37 cellular contexts compared by ENCODE assay signal in genomic region chr7:107464666-107465065, GRCh38. TPM values are rescaled to one million over a fixed set of nuclear protein-coding genes. Genes with fewer than 3 reads are reported as not detected.
"Had no signal": no experiment of that assay in that cellular context is flagged by ENCODE, and none has a peak within 500 bp of the region (broad histone marks: within the 10 kb centered on the region; RNA-seq: fewer than 3 reads in every experiment).

No MANE protein-coding gene starts in this region.

- H3K4me3 ChIP-seq: adrenal gland, esophagus squamous epithelium, gastroesophageal sphincter, heart right ventricle, hepatocyte had no signal

- H3K27ac Mint-ChIP-seq: activated CD4-positive, alpha-beta memory T cell treated with anti-CD3 and anti-CD28 coated beads for 36 hours; activated CD4-positive, alpha-beta T cell treated with anti-CD3 and anti-CD28 coated beads for 36 hours; activated CD4-positive, alpha-beta T cell treated with anti-CD3 and anti-CD28 coated beads, Interleukin-2, amount 10 ng/mL, durations not matched to agents 24 days and 14 days; activated CD8-positive, alpha-beta memory T cell treated with anti-CD3 and anti-CD28 coated beads, Interleukin-2, amount 10 ng/mL, durations not matched to agents 7 days and 5 days; activated CD8-positive, alpha-beta T cell treated with anti-CD3 and anti-CD28 coated beads, Interleukin-2, amount 10 ng/mL, durations not matched to agents 7 days and 5 days; activated naive CD4-positive, alpha-beta T cell treated with anti-CD3 and anti-CD28 coated beads for 36 hours; activated naive CD8-positive, alpha-beta T cell treated with anti-CD3 and anti-CD28 coated beads for 36 hours; activated naive CD8-positive, alpha-beta T cell treated with anti-CD3 and anti-CD28 coated beads, Interleukin-2, amount 50 U/mL, for 24 hours; activated T-helper 1 cell treated with anti-CD3 and anti-CD28 coated beads, Interleukin-12 subunit alpha, Interleukin-12 subunit beta, Interleukin-2, Interleukin-4 antibody, amounts not matched to agents 30 ng/mL and 10 ng/mL and 1 ng/mL, durations not matched to agents 14 hours and 24 hours and 36 hours; activated T-helper 2 cell treated with anti-CD3 and anti-CD28 coated beads, Interferon-gamma antibody, Interleukin-2, Interleukin-4, amounts not matched to agents 10 μg/mL and 5 μg/mL and 100 μg/mL, durations not matched to agents 14 hours and 24 hours and 36 hours had no signal

- H3K4me1 Mint-ChIP-seq: activated CD4-positive, alpha-beta T cell treated with anti-CD3 and anti-CD28 coated beads for 36 hours; activated CD8-positive, alpha-beta memory T cell treated with anti-CD3 and anti-CD28 coated beads, Interleukin-2, amount 10 ng/mL, durations not matched to agents 7 days and 5 days; activated naive CD8-positive, alpha-beta T cell treated with anti-CD3 and anti-CD28 coated beads for 36 hours; activated naive CD8-positive, alpha-beta T cell treated with anti-CD3 and anti-CD28 coated beads, Interleukin-2, amount 50 U/mL, for 24 hours had no signal

- DNase-seq: activated CD4-positive, alpha-beta memory T cell treated with anti-CD3 and anti-CD28 coated beads for 36 hours; activated CD4-positive, alpha-beta T cell treated with anti-CD3 and anti-CD28 coated beads for 36 hours; activated CD4-positive, alpha-beta T cell treated with anti-CD3 and anti-CD28 coated beads, Interleukin-2, amount 10 ng/mL, durations not matched to agents 24 days and 14 days; activated CD4-positive, CD25-positive, alpha-beta regulatory T cell; activated CD4-positive, CD25-positive, alpha-beta regulatory T cell treated with anti-CD3 and anti-CD28 coated beads, Interleukin-2, amount 50 U/mL, for 72 hours; activated CD8-positive, alpha-beta memory T cell treated with anti-CD3 and anti-CD28 coated beads, Interleukin-2, amount 10 ng/mL, durations not matched to agents 7 days and 5 days; activated CD8-positive, alpha-beta memory T cell treated with anti-CD3 and anti-CD28 coated beads, Interleukin-2, amount 50 U/mL, for 4 hours; activated CD8-positive, alpha-beta T cell treated with anti-CD3 and anti-CD28 coated beads, Interleukin-2, amount 10 ng/mL, durations not matched to agents 7 days and 5 days; activated effector memory CD4-positive, alpha-beta T cell treated with anti-CD3 and anti-CD28 coated beads, Interleukin-2, amount 50 U/mL, for 16 hours; activated naive CD4-positive, alpha-beta T cell treated with anti-CD3 and anti-CD28 coated beads for 36 hours; activated naive CD8-positive, alpha-beta T cell treated with anti-CD3 and anti-CD28 coated beads for 36 hours; activated naive CD8-positive, alpha-beta T cell treated with anti-CD3 and anti-CD28 coated beads, Interleukin-2, amount 50 U/mL, for 24 hours; activated T-cell treated with anti-CD3 and anti-CD28 coated beads, Interleukin-2, amount 50 U/mL, for 1 hour; activated T-cell treated with anti-CD3 and anti-CD28 coated beads, Interleukin-2, amount 50 U/mL, for 48 hours; adrenal gland; amygdala; aorta; central memory CD4-positive, alpha-beta T cell; cortex of kidney; dermis blood vessel endothelial cell; effector CD4-positive, alpha-beta T cell; esophagus squamous epithelium; heart right ventricle; T-helper 2 cell had no signal

- H3K4me3 Mint-ChIP-seq: activated CD4-positive, alpha-beta memory T cell treated with anti-CD3 and anti-CD28 coated beads for 36 hours; activated CD4-positive, alpha-beta T cell treated with anti-CD3 and anti-CD28 coated beads for 36 hours; activated CD4-positive, alpha-beta T cell treated with anti-CD3 and anti-CD28 coated beads, Interleukin-2, amount 10 ng/mL, durations not matched to agents 24 days and 14 days; activated CD8-positive, alpha-beta memory T cell treated with anti-CD3 and anti-CD28 coated beads, Interleukin-2, amount 10 ng/mL, durations not matched to agents 7 days and 5 days; activated CD8-positive, alpha-beta T cell treated with anti-CD3 and anti-CD28 coated beads, Interleukin-2, amount 10 ng/mL, durations not matched to agents 7 days and 5 days; activated naive CD4-positive, alpha-beta T cell treated with anti-CD3 and anti-CD28 coated beads for 36 hours; activated naive CD4-positive, alpha-beta T cell treated with anti-CD3 and anti-CD28 coated beads, Interleukin-2, amount 50 U/mL, for 24 hours; activated naive CD8-positive, alpha-beta T cell treated with anti-CD3 and anti-CD28 coated beads for 36 hours; activated naive CD8-positive, alpha-beta T cell treated with anti-CD3 and anti-CD28 coated beads, Interleukin-2, amount 50 U/mL, for 24 hours; activated T-helper 1 cell treated with anti-CD3 and anti-CD28 coated beads, Interleukin-12 subunit alpha, Interleukin-12 subunit beta, Interleukin-2, Interleukin-4 antibody, amounts not matched to agents 30 ng/mL and 10 ng/mL and 1 ng/mL, durations not matched to agents 14 hours and 24 hours and 36 hours; brain had no signal

- H3K27me3 Mint-ChIP-seq: activated CD4-positive, alpha-beta memory T cell treated with anti-CD3 and anti-CD28 coated beads for 36 hours; activated CD4-positive, alpha-beta T cell treated with anti-CD3 and anti-CD28 coated beads for 36 hours; activated CD4-positive, alpha-beta T cell treated with anti-CD3 and anti-CD28 coated beads, Interleukin-2, amount 10 ng/mL, durations not matched to agents 24 days and 14 days; activated CD8-positive, alpha-beta memory T cell treated with anti-CD3 and anti-CD28 coated beads, Interleukin-2, amount 10 ng/mL, durations not matched to agents 7 days and 5 days; activated naive CD4-positive, alpha-beta T cell treated with anti-CD3 and anti-CD28 coated beads, Interleukin-2, amount 50 U/mL, for 24 hours; activated naive CD8-positive, alpha-beta T cell treated with anti-CD3 and anti-CD28 coated beads for 36 hours; activated naive CD8-positive, alpha-beta T cell treated with anti-CD3 and anti-CD28 coated beads, Interleukin-2, amount 50 U/mL, for 24 hours; brain had no signal

- H3K27ac ChIP-seq: adrenal gland, esophagus squamous epithelium, gastroesophageal sphincter, hepatocyte had no signal

- FAIRE-seq: endometrium, endothelial cell of umbilical vein had no signal

- H3K36me3 ChIP-seq: adrenal gland, esophagus squamous epithelium, gastroesophageal sphincter had no signal

- ATAC-seq: activated CD4-positive, alpha-beta T cell treated with anti-CD3 and anti-CD28 coated beads for 36 hours; activated CD8-positive, alpha-beta memory T cell treated with anti-CD3 and anti-CD28 coated beads, Interleukin-2, amount 10 ng/mL, durations not matched to agents 7 days and 5 days; activated CD8-positive, alpha-beta T cell treated with anti-CD3 and anti-CD28 coated beads, Interleukin-2, amount 10 ng/mL, durations not matched to agents 7 days and 5 days; activated naive CD8-positive, alpha-beta T cell treated with anti-CD3 and anti-CD28 coated beads, Interleukin-2, amount 50 U/mL, for 24 hours; gastroesophageal sphincter; heart right ventricle had no signal

- H3K27me3 ChIP-seq: adrenal gland, esophagus squamous epithelium, gastroesophageal sphincter, heart right ventricle, hepatocyte had no signal

- H3K4me1 ChIP-seq: adrenal gland, esophagus squamous epithelium had no signal

- H3K9me3 ChIP-seq: esophagus squamous epithelium, gastroesophageal sphincter, heart right ventricle had no signal

- H3K9me3 Mint-ChIP-seq: activated CD4-positive, alpha-beta memory T cell treated with anti-CD3 and anti-CD28 coated beads for 36 hours; activated CD4-positive, alpha-beta T cell treated with anti-CD3 and anti-CD28 coated beads, Interleukin-2, amount 10 ng/mL, durations not matched to agents 24 days and 14 days; activated naive CD4-positive, alpha-beta T cell treated with anti-CD3 and anti-CD28 coated beads for 36 hours; activated naive CD4-positive, alpha-beta T cell treated with anti-CD3 and anti-CD28 coated beads, Interleukin-2, amount 50 U/mL, for 24 hours; activated naive CD8-positive, alpha-beta T cell treated with anti-CD3 and anti-CD28 coated beads for 36 hours; activated naive CD8-positive, alpha-beta T cell treated with anti-CD3 and anti-CD28 coated beads, Interleukin-2, amount 50 U/mL, for 24 hours; activated T-helper 1 cell treated with anti-CD3 and anti-CD28 coated beads, Interleukin-12 subunit alpha, Interleukin-12 subunit beta, Interleukin-2, Interleukin-4 antibody, amounts not matched to agents 30 ng/mL and 10 ng/mL and 1 ng/mL, durations not matched to agents 14 hours and 24 hours and 36 hours; activated T-helper 2 cell treated with anti-CD3 and anti-CD28 coated beads, Interferon-gamma antibody, Interleukin-2, Interleukin-4, amounts not matched to agents 10 μg/mL and 5 μg/mL and 100 μg/mL, durations not matched to agents 14 hours and 24 hours and 36 hours; brain had no signal

- H3K36me3 Mint-ChIP-seq: activated CD8-positive, alpha-beta memory T cell treated with anti-CD3 and anti-CD28 coated beads, Interleukin-2, amount 10 ng/mL, durations not matched to agents 7 days and 5 days; activated naive CD4-positive, alpha-beta T cell treated with anti-CD3 and anti-CD28 coated beads, Interleukin-2, amount 50 U/mL, for 24 hours; activated naive CD8-positive, alpha-beta T cell treated with anti-CD3 and anti-CD28 coated beads for 36 hours had no signal

RNA-seq across cellular contexts. Expression of gene GPR22, which starts 5.2 kb away (rescaled TPM):
- total RNA-seq: activated CD4-positive, alpha-beta memory T cell treated with anti-CD3 and anti-CD28 coated beads for 36 hours; activated CD4-positive, alpha-beta T cell treated with anti-CD3 and anti-CD28 coated beads for 36 hours; activated CD4-positive, alpha-beta T cell treated with anti-CD3 and anti-CD28 coated beads, Interleukin-2, amount 10 ng/mL, durations not matched to agents 24 days and 14 days; activated CD8-positive, alpha-beta memory T cell treated with anti-CD3 and anti-CD28 coated beads for 36 hours; activated CD8-positive, alpha-beta memory T cell treated with anti-CD3 and anti-CD28 coated beads, Interleukin-2, amount 10 ng/mL, durations not matched to agents 7 days and 5 days; activated CD8-positive, alpha-beta T cell treated with anti-CD3 and anti-CD28 coated beads, Interleukin-2, amount 10 ng/mL, durations not matched to agents 7 days and 5 days; activated naive CD4-positive, alpha-beta T cell treated with anti-CD3 and anti-CD28 coated beads for 36 hours; activated naive CD8-positive, alpha-beta T cell treated with anti-CD3 and anti-CD28 coated beads for 36 hours; activated T-helper 1 cell treated with anti-CD3 and anti-CD28 coated beads, Interleukin-12 subunit alpha, Interleukin-12 subunit beta, Interleukin-2, Interleukin-4 antibody, amounts not matched to agents 30 ng/mL and 10 ng/mL and 1 ng/mL, durations not matched to agents 14 hours and 24 hours and 36 hours; activated T-helper 2 cell treated with anti-CD3 and anti-CD28 coated beads, Interferon-gamma antibody, Interleukin-2, Interleukin-4, amounts not matched to agents 10 μg/mL and 5 μg/mL and 100 μg/mL, durations not matched to agents 14 hours and 24 hours and 36 hours; aorta; endothelial cell of umbilical vein; esophagus squamous epithelium; fibroblast of lung; gastroesophageal sphincter; glomerular endothelial cell; T-helper 1 cell treated with Interleukin-12 subunit alpha and Interleukin-12 subunit beta and Interleukin-4 antibody, amounts not matched to agents 30 ng/mL and 1 ng/mL, for 36 hours had no signal
- polyA plus RNA-seq: endothelial cell of umbilical vein, esophagus, fibroblast of lung had no signal
